18 cellular contexts compared by ENCODE assay signal in the genomic region with DNA sequence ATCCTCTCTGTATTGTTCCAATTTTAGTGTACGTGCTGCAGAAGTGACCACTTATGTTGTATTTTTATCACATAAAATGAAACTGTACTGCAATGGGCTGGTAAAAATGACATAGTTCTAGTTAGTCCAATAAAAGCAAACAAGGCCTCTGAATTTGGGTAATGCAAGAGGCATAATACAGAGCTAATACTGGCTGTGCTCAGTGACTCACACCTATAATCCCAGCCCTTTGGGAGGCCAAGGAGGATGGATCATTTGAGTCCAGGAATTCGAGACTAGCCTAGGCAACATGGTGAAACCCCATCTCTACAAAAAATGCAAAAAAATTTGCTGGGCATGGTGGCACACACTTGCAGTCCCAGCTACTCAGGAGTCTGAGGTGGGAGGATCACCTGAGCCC.
DNase-seq lines count a peak whose midpoint lies in the region; ATAC-seq, FAIRE-seq and TF ChIP-seq lines count a peak whose summit lies in the region.
"Had no signal": no experiment of that assay in that cellular context is flagged by ENCODE, and none has a peak within 500 bp of the region (broad histone marks: within the 10 kb centered on the region; RNA-seq: fewer than 3 reads in every experiment).

No MANE protein-coding gene starts in this region.

- peak overlapping the region; percentile 12 for H3K4me2 ChIP-seq in SU-DHL-6 (ENCODE audit: low read depth, low read length, poor library complexity, severe bottlenecking)
- no peak overlapping the region for H3K4me2 ChIP-seq in GM23338

- no peak overlapping the region for H2AFZ ChIP-seq in SU-DHL-6 (ENCODE audit: low read depth, low read length, severe bottlenecking)
- no peak overlapping the region for H2AFZ ChIP-seq in GM23338

- H3K36me3 ChIP-seq in SU-DHL-6 (ENCODE audit: low read length): peaks cover 15% of the 10 kb centered on the region
- H3K36me3 ChIP-seq in GM23338 (ENCODE audit: insufficient read depth): no peaks in the 10 kb centered on the region
- H3K36me3 ChIP-seq: suprapubic skin, WERI-Rb-1 had no signal

- ATAC-seq in GM21367 (IDR thresholded peaks at IDR 0.05; ENCODE audit: unreplicated experiment) (no peak), GM23338 (no peak)
- ATAC-seq: activated naive CD4-positive, alpha-beta T cell treated with anti-CD3 and anti-CD28 coated beads, Interleukin-2, amount 50 U/mL, for 72 hours; activated T-cell treated with anti-CD3 and anti-CD28 coated beads, Interleukin-2, amount 50 U/mL, for 4 hours; sciatic nerve had no signal

- no peak overlapping the region for H3K4me3 Mint-ChIP-seq in GM23338
- H3K4me3 Mint-ChIP-seq: activated CD4-positive, alpha-beta memory T cell treated with anti-CD3 and anti-CD28 coated beads, Interleukin-2, amount 10 ng/mL, durations not matched to agents 7 days and 5 days; activated T-cell treated with anti-CD3 and anti-CD28 coated beads, Interleukin-2, amount 50 U/mL, for 4 hours; endodermal cell had no signal

- H4K20me1 ChIP-seq in SU-DHL-6 (ENCODE audit: low read depth, low read length) (no peaks in the 10 kb centered on the region), GM23338 (replicated peaks; ENCODE audit: insufficient read depth) (no peaks in the 10 kb centered on the region; the same call in none of the 2 replicates)

- peak; percentile 64 for FAIRE-seq in GM19239 (lab: Jason Lieb, UNC)
- FAIRE-seq: HTR-8/SVneo had no signal

- H3K27me3 ChIP-seq in SU-DHL-6 (ENCODE audit: low read length) (no peaks in the 10 kb centered on the region), GM23338 (ENCODE audit: insufficient read depth) (no peaks in the 10 kb centered on the region)
- H3K27me3 ChIP-seq: suprapubic skin had no signal

- peaks cover 12% of the 10 kb centered on the region for H3K9me3 Mint-ChIP-seq in GM23338

- H3K36me3 Mint-ChIP-seq in GM23338 (ENCODE audit: low read depth): peaks cover 13% of the 10 kb centered on the region; the same call in 2 of the 3 replicates

- H3K9ac ChIP-seq in SU-DHL-6 (ENCODE audit: low read length): no peak overlapping the region; the same call in 1 of the 2 replicates

- no peaks in the 10 kb centered on the region for H3K9me2 ChIP-seq in SU-DHL-6 (replicated peaks; ENCODE audit: insufficient read depth, low read length)
- 0 out of 2 replicates have a peak, but pooled peaks cover 3% of the 10 kb centered on the region for H3K9me2 ChIP-seq in GM23338 (ENCODE audit: insufficient read depth)

- no peaks in the 10 kb centered on the region for H3K4me1 ChIP-seq in GM23338 (ENCODE audit: insufficient read depth)

- peaks cover 4% of the 10 kb centered on the region; the same call in 1 of the 2 replicates for H3K9me3 ChIP-seq in SU-DHL-6 (ENCODE audit: insufficient read depth, low read length)
- H3K9me3 ChIP-seq: suprapubic skin had no signal

- no peak overlapping the region for H3K4me3 ChIP-seq in SU-DHL-6 (ENCODE audit: insufficient read depth, low read length, poor library complexity, severe bottlenecking)
- no peak overlapping the region for H3K4me3 ChIP-seq in GM23338
- H3K4me3 ChIP-seq: suprapubic skin had no signal

- H3K27ac Mint-ChIP-seq in GM23338: no peak overlapping the region
- H3K27ac Mint-ChIP-seq: activated CD4-positive, alpha-beta memory T cell treated with anti-CD3 and anti-CD28 coated beads, Interleukin-2, amount 10 ng/mL, durations not matched to agents 7 days and 5 days; activated naive CD4-positive, alpha-beta T cell treated with anti-CD3 and anti-CD28 coated beads, Interleukin-2, amount 50 U/mL, for 72 hours; endodermal cell had no signal

- TF ChIP-seq CTCF in SU-DHL-6 (IDR thresholded peaks at IDR 0.05; ENCODE audit: insufficient read depth, low read length, poor library complexity, severe bottlenecking): no peak
- no peak for TF ChIP-seq CTCF in GM23338 (conservative IDR thresholded peaks at IDR 0.05; ENCODE audit: low read depth in 2 of 2)

- peaks cover 100% of the 10 kb centered on the region for H3K79me2 ChIP-seq in SU-DHL-6 (ENCODE audit: insufficient read depth, low read length)
- peaks cover 93% of the 10 kb centered on the region for H3K79me2 ChIP-seq in GM23338 (replicated peaks; ENCODE audit: insufficient read depth)

- no peak for DNase-seq in GM19239 (ENCODE audit: insufficient read length, low spot score)
- DNase-seq in epithelial cell of prostate (ENCODE audit: low read depth, low spot score): no peak
- DNase-seq in stromal cell of bone marrow (ENCODE audit: low read depth): peak; percentile 37
- no peak for DNase-seq in activated effector memory CD4-positive, alpha-beta T cell treated with anti-CD3 and anti-CD28 coated beads, Interleukin-2, amount 50 U/mL, for 16 hours
- DNase-seq in GM23338 (ENCODE audit: low spot score): no peak
- DNase-seq: activated CD4-positive, alpha-beta memory T cell treated with anti-CD3 and anti-CD28 coated beads, Interleukin-2, amount 10 ng/mL, durations not matched to agents 7 days and 5 days; activated T-cell treated with anti-CD3 and anti-CD28 coated beads, Interleukin-2, amount 50 U/mL, for 4 hours; endodermal cell; NCI-H1694 treated with DMSO at 0.1 percent for 48 hours; NCI-H2227 treated with DMSO at 0.1 percent for 48 hours; stimulated activated CD4-positive, alpha-beta T cell treated with anti-CD3 and anti-CD28 coated beads, Interleukin-2, amount 100 ng/mL, for 24 hours; WERI-Rb-1 had no signal

- H3F3A ChIP-seq in SU-DHL-6 (ENCODE audit: insufficient read depth) (peaks cover 21% of the 10 kb centered on the region; the same call in 1 of the 2 replicates), GM23338 (replicated peaks; ENCODE audit: low read depth) (no peaks in the 10 kb centered on the region)

- H3K27ac ChIP-seq in SU-DHL-6 (ENCODE audit: low read depth, low read length) (peak overlapping the region; percentile 47), epithelial cell of prostate (peak overlapping the region; percentile 12), GM23338 (ENCODE audit: low read depth) (no peak overlapping the region)
- H3K27ac ChIP-seq: suprapubic skin, WERI-Rb-1 had no signal

- H3K27me3 Mint-ChIP-seq in GM23338 (ENCODE audit: insufficient read depth, low read depth, poor library complexity): no peaks in the 10 kb centered on the region
- H3K27me3 Mint-ChIP-seq: activated CD4-positive, alpha-beta memory T cell treated with anti-CD3 and anti-CD28 coated beads, Interleukin-2, amount 10 ng/mL, durations not matched to agents 7 days and 5 days had no signal

- peaks cover 11% of the 10 kb centered on the region for H3K4me1 Mint-ChIP-seq in GM23338
- H3K4me1 Mint-ChIP-seq: endodermal cell had no signal

TF ChIP-seq in GM23338, 12 proteins besides CTCF, POLR2A, EP300 and RAD21 (continues in another document):
- no peak for TF ChIP-seq ETS1 (IDR thresholded peaks at IDR 0.05)
- TF ChIP-seq EZH2 (IDR thresholded peaks at IDR 0.05; ENCODE audit: low read depth, unreplicated experiment): no peak
- no peak for TF ChIP-seq NANOG (IDR thresholded peaks at IDR 0.05; ENCODE audit: borderline replicate concordance)
- TF ChIP-seq STAT1 (IDR thresholded peaks at IDR 0.05; ENCODE audit: unreplicated experiment): no peak
- no peak for TF ChIP-seq POLR2AphosphoS5 (IDR thresholded peaks at IDR 0.05; ENCODE audit: low read depth)
- TF ChIP-seq EZH2phosphoT487 (IDR thresholded peaks at IDR 0.05; ENCODE audit: unreplicated experiment): no peak
- TF ChIP-seq CREB1 (CRISPR knock-in tag; IDR thresholded peaks at IDR 0.05; ENCODE audit: low read depth): no peak
- TF ChIP-seq ZNF331 (CRISPR knock-in tag; IDR thresholded peaks at IDR 0.05; ENCODE audit: low read depth): no peak
- TF ChIP-seq REST (IDR thresholded peaks at IDR 0.05; ENCODE audit: unreplicated experiment): no peak
- no peak for TF ChIP-seq ZNF114 (CRISPR knock-in tag; IDR thresholded peaks at IDR 0.05)
- TF ChIP-seq JUNB (IDR thresholded peaks at IDR 0.05; ENCODE audit: unreplicated experiment): no peak
